8 cellular contexts compared by ENCODE assay signal in the genomic region with DNA sequence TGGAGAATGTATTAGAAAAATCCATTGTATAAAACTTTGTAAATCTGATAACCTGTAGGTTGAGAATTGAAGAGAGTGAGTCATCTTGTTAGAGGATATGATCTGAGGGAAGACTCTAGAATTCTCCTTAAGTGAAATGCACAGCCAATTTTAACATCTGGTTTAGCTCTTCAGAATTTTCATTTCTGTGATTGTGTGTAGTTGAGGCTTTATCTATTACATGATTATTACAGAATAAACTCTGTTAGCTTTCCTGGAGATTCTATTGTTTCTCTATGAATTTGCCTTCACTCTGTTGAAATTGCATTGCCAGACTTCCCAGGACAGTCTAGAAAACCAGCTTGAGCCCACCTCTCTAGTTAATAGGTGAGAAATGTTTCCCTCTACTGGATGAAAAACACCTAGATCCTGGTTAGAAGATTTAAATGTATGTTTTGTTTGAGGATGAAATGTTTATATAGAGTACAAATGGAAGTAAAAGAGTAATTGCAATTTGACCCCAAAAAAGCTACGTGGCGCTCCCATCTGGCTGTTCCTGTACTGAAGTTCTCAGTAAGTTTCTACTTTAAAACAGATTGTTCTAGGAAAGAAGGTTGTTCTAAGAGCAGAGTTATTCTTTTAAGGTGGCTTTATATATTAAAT. TPM values are rescaled to one million over a fixed set of nuclear protein-coding genes. Genes with fewer than 3 reads are reported as not detected.
DNase-seq lines count a peak whose midpoint lies in the region; ATAC-seq and TF ChIP-seq lines count a peak whose summit lies in the region.

No MANE protein-coding gene starts in this region.

- ATAC-seq in Right ventricle myocardium superior (ENCODE audit: poor library complexity) (no peak), GM18505 (IDR thresholded peaks at IDR 0.05; ENCODE audit: unreplicated experiment) (no peak), HG03039 (IDR thresholded peaks at IDR 0.05; ENCODE audit: unreplicated experiment) (no peak), GM21717 (IDR thresholded peaks at IDR 0.05; ENCODE audit: unreplicated experiment) (no peak)

- H3K4me3 ChIP-seq in right atrium auricular region (peak overlapping the region; percentile 72 to 90), ectodermal cell (ENCODE audit: insufficient read depth, low read depth, low read length) (peak overlapping the region; percentile 92), neutrophil (ENCODE audit: low read depth in 1 of 2, low read length in 1 of 2) (peak overlapping the region; percentile 0 to 12)

- H3K27me3 ChIP-seq in right atrium auricular region (no peaks in the 10 kb centered on the region), ectodermal cell (ENCODE audit: control insufficient read depth, insufficient read depth, low read length, poor library complexity, severe bottlenecking) (no peaks in the 10 kb centered on the region), neutrophil (no peaks in the 10 kb centered on the region)

- DNase-seq in right atrium auricular region (ENCODE audit: low spot score) (peak; percentile 54), Right ventricle myocardium superior (no peak), OCI-M1 (lab: John Stamatoyannopoulos, UW) (peak; percentile 73)

- intact Hi-C loops in Right ventricle myocardium superior (cut with DNase I) = no loop called here

- 62 to 70% methylated on average over 2 of the region's 2 CpGs for WGBS in ectodermal cell, 2 experiments

- peak overlapping the region; percentile 92 to 98 for H3K27ac ChIP-seq in right atrium auricular region
- no peak overlapping the region for H3K27ac ChIP-seq in ectodermal cell (ENCODE audit: insufficient read depth, low read depth, low read length, poor library complexity, severe bottlenecking)
- no peak overlapping the region for H3K27ac ChIP-seq in neutrophil

- no peak for TF ChIP-seq POLR2A in GM18505 (IDR thresholded peaks at IDR 0.05; ENCODE audit: borderline replicate concordance, extremely low read depth, insufficient read depth, insufficient read length)

- TF ChIP-seq CTCF in right atrium auricular region (IDR thresholded peaks at IDR 0.05) = peak in 1 of 2 donors; percentile 50
- TF ChIP-seq CTCF in neutrophil (IDR thresholded peaks at IDR 0.05) = no peak

- H3K4me1 ChIP-seq in right atrium auricular region = peaks cover 0 to 77% of the 10 kb centered on the region in 2 donors
- peaks cover 26% of the 10 kb centered on the region for H3K4me1 ChIP-seq in ectodermal cell (ENCODE audit: control insufficient read depth, insufficient read depth, low read length)
- H3K4me1 ChIP-seq in neutrophil (ENCODE audit: control insufficient read depth in 1 of 2, insufficient read depth in 1 of 2, low read depth in 1 of 2, low read length in 1 of 2) = peaks cover 43 to 46% of the 10 kb centered on the region in 2 experiments

- H3K9me3 ChIP-seq in right atrium auricular region (no peaks in the 10 kb centered on the region), ectodermal cell (ENCODE audit: control insufficient read depth, low read length) (no peaks in the 10 kb centered on the region), neutrophil (no peaks in the 10 kb centered on the region)

- H3K36me3 ChIP-seq in right atrium auricular region = peaks cover 4% of the 10 kb centered on the region
- H3K36me3 ChIP-seq in ectodermal cell (ENCODE audit: control insufficient read depth, insufficient read depth, low read length) = no peaks in the 10 kb centered on the region
- H3K36me3 ChIP-seq in neutrophil = no peaks in the 10 kb centered on the region

RNA-seq across cellular contexts. Expression of a gene that starts 2.9 kb away (rescaled TPM):
- total RNA-seq in right atrium auricular region = 100 to 1,000 TPM; 103 to 158 TPM
- total RNA-seq in Right ventricle myocardium superior = 410 TPM
- 48.2 TPM for polyA plus RNA-seq in ectodermal cell (2013, experiment 1 of 4)
- 42.7 TPM for polyA plus RNA-seq in ectodermal cell (2013, experiment 2 of 4)
- 35.4 TPM for polyA plus RNA-seq in ectodermal cell (2013, experiment 3 of 4)
- 38.2 TPM for polyA plus RNA-seq in ectodermal cell (2013, experiment 4 of 4)

Comparison
In these comparisons a context has a peak if more than half of its experiments do, and no peak if none do; other contexts are left out.
1. H3K27ac ChIP-seq: peak in right atrium auricular region (2 of 2); none in ectodermal cell (single experiment) and neutrophil (single experiment).
2. H3K4me3 ChIP-seq: peak in every context shown above with its lines; median percentile 92 in ectodermal cell; 81 in right atrium auricular region; 6 in neutrophil.